24 cellular contexts compared by ENCODE assay signal in the genomic region with DNA sequence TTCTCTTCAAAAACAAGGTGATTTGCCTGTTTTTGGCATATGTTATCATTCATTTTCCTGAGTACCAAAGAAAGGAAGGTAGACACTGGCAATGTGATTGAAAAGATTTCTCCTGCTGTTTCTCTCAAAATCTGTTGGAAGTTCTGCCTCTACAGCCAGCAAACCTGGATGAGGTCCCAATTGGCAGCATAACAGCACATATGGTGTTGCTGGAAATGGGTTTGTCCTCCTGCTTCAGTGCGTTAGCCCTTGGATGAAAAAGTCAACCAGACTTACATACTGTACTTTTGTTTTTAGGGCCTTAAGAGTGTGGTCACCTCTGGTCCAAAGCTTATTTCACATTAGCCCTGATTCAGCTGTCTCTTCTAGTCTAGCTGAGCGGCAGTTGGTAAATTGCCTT.
"Had no signal": no experiment of that assay in that cellular context is flagged by ENCODE, and none has a peak within 500 bp of the region (broad histone marks: within the 10 kb centered on the region; RNA-seq: fewer than 3 reads in every experiment).

No MANE protein-coding gene starts in this region.

- DNase-seq: effector CD4-positive, alpha-beta T cell; endodermal cell; erythroblast; foreskin melanocyte; head of caudate nucleus; left colon; left ventricle myocardium superior; mesendoderm; naive B cell; nephron progenitor cell; psoas muscle; retina; right lobe of liver; spleen; stimulated activated CD4-positive, alpha-beta T cell treated with anti-CD3 and anti-CD28 coated beads, Interleukin-15, amount 100 ng/mL, for 24 hours; stimulated activated CD4-positive, alpha-beta T cell treated with anti-CD3 and anti-CD28 coated beads, Interleukin-1b, Interleukin-23, amount 100 ng/mL, for 48 hours; stimulated activated CD4-positive, alpha-beta T cell treated with anti-CD3 and anti-CD28 coated beads, Interleukin-4, amount 100 ng/mL, for 24 hours; tibial artery; upper lobe of left lung had no signal

- ATAC-seq: left colon; left ventricle myocardium superior; psoas muscle; right lobe of liver; stimulated activated memory B cell treated with anti-CD40 and anti-IgM and Interleukin-4, amounts not matched to agents 10 μg/mL and 1 μg/mL and 100 μg/mL, for 72 hours had no signal

- FAIRE-seq: endothelial cell of umbilical vein had no signal

- H3K4me3 ChIP-seq: coronary artery, hepatocyte, lung, psoas muscle, right lobe of liver, spleen, tibial artery, upper lobe of left lung had no signal
